18 cellular contexts compared by ENCODE assay signal in genomic region chrX:30712214-30712613, GRCh38. TPM values are rescaled to one million over a fixed set of nuclear protein-coding genes. Genes with fewer than 3 reads are reported as not detected.
DNase-seq lines count a peak whose midpoint lies in the region; ATAC-seq, FAIRE-seq and TF ChIP-seq lines count a peak whose summit lies in the region.
"Had no signal": no experiment of that assay in that cellular context is flagged by ENCODE, and none has a peak within 500 bp of the region (broad histone marks: within the 10 kb centered on the region; RNA-seq: fewer than 3 reads in every experiment).

No MANE protein-coding gene starts in this region.

- H3K27ac ChIP-seq in DOHH2 (ENCODE audit: low read depth, low read length), result peak overlapping the region; percentile 21; the same call in 1 of the 2 replicates
- peak overlapping the region; percentile 68 for H3K27ac ChIP-seq in VCaP
- no peak overlapping the region for H3K27ac ChIP-seq in kidney (ENCODE audit: low read depth in 2 of 2, low read length in 2 of 2)
- H3K27ac ChIP-seq: GM23248, PC-9, RWPE1 had no signal

- no peaks in the 10 kb centered on the region for H3K9me3 Mint-ChIP-seq in T-helper 2 cell treated with Interferon-gamma antibody and Interleukin-4, amounts not matched to agents 5 μg/mL and 100 μg/mL, for 36 hours

- peak; percentile 90 for FAIRE-seq in kidney (lab: Jason Lieb, UNC)
- FAIRE-seq: GM19239 had no signal

- no peaks in the 10 kb centered on the region for H3F3A ChIP-seq in DOHH2 (ENCODE audit: control insufficient read depth, insufficient read depth)

- no peaks in the 10 kb centered on the region for H3K9me2 ChIP-seq in DOHH2 (replicated peaks; ENCODE audit: control insufficient read depth, low read length)

- H4K20me1 ChIP-seq in DOHH2 (ENCODE audit: control insufficient read depth, insufficient read depth, low read depth, low read length), result no peaks in the 10 kb centered on the region

- TF ChIP-seq CTCF in DOHH2 (IDR thresholded peaks at IDR 0.05; ENCODE audit: low read depth, low read length, poor library complexity, severe bottlenecking) (no peak), VCaP (conservative IDR thresholded peaks at IDR 0.05) (no peak), kidney (IDR thresholded peaks at IDR 0.05; ENCODE audit: borderline replicate concordance, extremely low read depth, insufficient read depth) (no peak)

- no peak overlapping the region for H3K4me3 ChIP-seq in DOHH2 (ENCODE audit: low read length)
- no peak overlapping the region for H3K4me3 ChIP-seq in kidney (ENCODE audit: low read length in 2 of 2)
- H3K4me3 ChIP-seq: GM23248, HAP-1, PC-9 had no signal

- peak overlapping the region; percentile 18 for H3K4me3 Mint-ChIP-seq in T-helper 2 cell treated with Interferon-gamma antibody and Interleukin-4, amounts not matched to agents 5 μg/mL and 100 μg/mL, for 36 hours

- DNase-seq in T-helper 2 cell treated with Interferon-gamma antibody and Interleukin-4, amounts not matched to agents 5 μg/mL and 100 μg/mL, for 36 hours (ENCODE audit: low spot score), result no peak
- DNase-seq in T-helper 2 cell, result no peak
- no peak for DNase-seq in kidney
- DNase-seq in NK-92 (lab: John Stamatoyannopoulos, UW; ENCODE audit: unreplicated experiment), result no peak
- no peak for DNase-seq in left lobe of liver (ENCODE audit: low spot score)
- DNase-seq: 8988T, DMS79 treated with DMSO at 0.1 percent for 48 hours, NCI-H1048, NCI-H1930, NCI-H226, PC-9 had no signal

- peaks cover 54% of the 10 kb centered on the region for H3K4me1 Mint-ChIP-seq in T-helper 2 cell treated with Interferon-gamma antibody and Interleukin-4, amounts not matched to agents 5 μg/mL and 100 μg/mL, for 36 hours (ENCODE audit: low read depth)

- intact Hi-C loops in kidney (cut with DNase I), result no loop called here

- H3K36me3 ChIP-seq in DOHH2 (ENCODE audit: control insufficient read depth, low read length) (peaks cover 4% of the 10 kb centered on the region), kidney (ENCODE audit: control insufficient read depth in 1 of 2, insufficient read depth in 2 of 2, low read length in 2 of 2) (peaks cover 3 to 5% of the 10 kb centered on the region in 2 donors)

- H3K27me3 ChIP-seq in DOHH2 (ENCODE audit: control insufficient read depth, low read length), result no peaks in the 10 kb centered on the region

- no peaks in the 10 kb centered on the region for H3K9me3 ChIP-seq in DOHH2 (ENCODE audit: control insufficient read depth, insufficient read depth, low read length)
- no peaks in the 10 kb centered on the region for H3K9me3 ChIP-seq in kidney (ENCODE audit: control insufficient read depth in 1 of 2, low read length in 2 of 2)
- H3K9me3 ChIP-seq: HAP-1 had no signal

- no peaks in the 10 kb centered on the region for H3K27me3 Mint-ChIP-seq in T-helper 2 cell treated with Interferon-gamma antibody and Interleukin-4, amounts not matched to agents 5 μg/mL and 100 μg/mL, for 36 hours (ENCODE audit: low read depth)

- no peak overlapping the region for H3K9ac ChIP-seq in kidney (ENCODE audit: low read length in 2 of 2)
- H3K9ac ChIP-seq: GM23248 had no signal

- ATAC-seq in GM18870 (IDR thresholded peaks at IDR 0.05; ENCODE audit: unreplicated experiment), result no peak
- ATAC-seq in left lobe of liver, result no peak

- H3K79me2 ChIP-seq in DOHH2 (ENCODE audit: control insufficient read depth, low read length), result no peaks in the 10 kb centered on the region

- peak overlapping the region; percentile 55 for H3K27ac Mint-ChIP-seq in T-helper 2 cell treated with Interferon-gamma antibody and Interleukin-4, amounts not matched to agents 5 μg/mL and 100 μg/mL, for 36 hours

- H3K4me1 ChIP-seq in DOHH2 (ENCODE audit: control insufficient read depth, low read length), result peaks cover 12% of the 10 kb centered on the region
- no peaks in the 10 kb centered on the region for H3K4me1 ChIP-seq in kidney (ENCODE audit: control insufficient read depth in 1 of 2, insufficient read depth in 1 of 2, low read depth in 1 of 2, low read length in 2 of 2)
- H3K4me1 ChIP-seq: HAP-1 had no signal

- peaks cover 48% of the 10 kb centered on the region for H3K36me3 Mint-ChIP-seq in T-helper 2 cell treated with Interferon-gamma antibody and Interleukin-4, amounts not matched to agents 5 μg/mL and 100 μg/mL, for 36 hours (ENCODE audit: low read depth)

- H3K4me2 ChIP-seq in DOHH2 (ENCODE audit: low read length), result peak overlapping the region; percentile 19; the same call in 1 of the 2 replicates
- H3K4me2 ChIP-seq: PC-9 had no signal

RNA-seq across cellular contexts. Expression of gene GK, which starts 59.0 kb away (rescaled TPM):
- total RNA-seq in kidney, result 12.5 TPM
- 73.8 TPM for polyA plus RNA-seq in kidney (ENCODE audit: insufficient read depth, low read depth, low replicate concordance)
- total RNA-seq in left lobe of liver, result 32.9 TPM

Comparison
In these comparisons a context has a peak if more than half of its experiments do, and no peak if none do; other contexts are left out.
1. H3K27ac ChIP-seq: peak in DOHH2 (single experiment) and VCaP (single experiment); none in kidney (0 of 2).